ENCODE assay signal across 20 cellular contexts in genomic region chr3:49911611-49912010, GRCh38. TPM values are rescaled to one million over a fixed set of nuclear protein-coding genes. Genes with fewer than 3 reads are reported as not detected.
"Had no signal": no experiment of that assay in that cellular context is flagged by ENCODE, and none has a peak within 500 bp of the region (broad histone marks: within the 10 kb centered on the region; RNA-seq: fewer than 3 reads in every experiment).

No MANE protein-coding gene starts in this region.

- FAIRE-seq: RCC 7860 had no signal

- H3K9ac ChIP-seq: KMS-11 had no signal

- H3K27ac ChIP-seq: KMS-11 had no signal

- H3K4me2 ChIP-seq: KMS-11 had no signal

- DNase-seq: Kasumi-1, MV-4-11, NCI-H1048, NCI-H1105, NCI-H1417 treated with DMSO at 0.1 percent for 48 hours, NCI-H2029, NCI-H2081 treated with DMSO at 0.1 percent for 48 hours, NCI-H2171, NCI-H226, NCI-H446, NCI-H510A, NCI-H524 treated with DMSO at 0.1 percent for 48 hours, NCI-H774, RPMI8226, SHP77 had no signal

RNA-seq across cellular contexts. Expression of gene MST1R, which starts 7.9 kb away (rescaled TPM):
- total RNA-seq: SK-MEL-5 had no signal

RNA-seq across cellular contexts. Expression of gene CAMKV, which starts 41.9 kb away (rescaled TPM):
- total RNA-seq: HT-29; T-helper 1 cell treated with Interleukin-12 subunit alpha and Interleukin-12 subunit beta and Interleukin-4 antibody, amounts not matched to agents 30 ng/mL and 1 ng/mL, for 36 hours had no signal
